Comparison of ENCODE assay signal across 8 cellular contexts in genomic region chr7:150686030-150686626, GRCh38. TPM values are rescaled to one million over a fixed set of nuclear protein-coding genes. Genes with fewer than 3 reads are reported as not detected.
DNase-seq lines count a peak whose midpoint lies in the region; ATAC-seq, FAIRE-seq and TF ChIP-seq lines count a peak whose summit lies in the region.

No MANE protein-coding gene starts in this region.

- H3K27ac ChIP-seq in liver (ENCODE audit: low read depth in 1 of 2, low read length in 2 of 2) (peak overlapping the region; percentile 61 to 64), uterus (peak overlapping the region; percentile 53 to 87)

- no peak for TF ChIP-seq RAD21 in liver (IDR thresholded peaks at IDR 0.05)

- H3K4me1 ChIP-seq in liver (ENCODE audit: control insufficient read depth in 4 of 4, insufficient read depth in 4 of 4, low read length in 3 of 4) (peaks cover 0 to 9% (median 3%) of the 10 kb centered on the region in 4 donors), uterus (no peaks in the 10 kb centered on the region)

- H3K27me3 Mint-ChIP-seq in activated T-helper 2 cell treated with anti-CD3 and anti-CD28 coated beads, Interferon-gamma antibody, Interleukin-2, Interleukin-4, amounts not matched to agents 10 μg/mL and 5 μg/mL and 100 μg/mL, durations not matched to agents 14 hours and 24 hours and 36 hours (ENCODE audit: low read depth): no peaks in the 10 kb centered on the region

- peaks cover 0 to 11% (median 7%) of the 10 kb centered on the region in 4 donors for H3K36me3 ChIP-seq in liver (ENCODE audit: control insufficient read depth in 4 of 4, insufficient read depth in 3 of 4, low read depth in 1 of 4, low read length in 3 of 4)
- H3K36me3 ChIP-seq in uterus: no peaks in the 10 kb centered on the region

- H3K4me3 Mint-ChIP-seq in activated T-helper 2 cell treated with anti-CD3 and anti-CD28 coated beads, Interferon-gamma antibody, Interleukin-2, Interleukin-4, amounts not matched to agents 10 μg/mL and 5 μg/mL and 100 μg/mL, durations not matched to agents 14 hours and 24 hours and 36 hours (ENCODE audit: low read depth): peak overlapping the region; percentile 99

- H3K27ac Mint-ChIP-seq in activated T-helper 2 cell treated with anti-CD3 and anti-CD28 coated beads, Interferon-gamma antibody, Interleukin-2, Interleukin-4, amounts not matched to agents 10 μg/mL and 5 μg/mL and 100 μg/mL, durations not matched to agents 14 hours and 24 hours and 36 hours: peak overlapping the region; percentile 99

- TF ChIP-seq CTCF in liver (IDR thresholded peaks at IDR 0.05; ENCODE audit: low read depth, low read length, missing input control) (no peak), uterus (IDR thresholded peaks at IDR 0.05) (no peak)

- 42% methylated on average over 9 of the region's 9 CpGs for WGBS in liver

- peak overlapping the region; percentile 83 to 98 for H3K9ac ChIP-seq in liver (ENCODE audit: low read depth in 1 of 2, low read length in 2 of 2)

- peaks cover 65% of the 10 kb centered on the region for H3K36me3 Mint-ChIP-seq in activated T-helper 2 cell treated with anti-CD3 and anti-CD28 coated beads, Interferon-gamma antibody, Interleukin-2, Interleukin-4, amounts not matched to agents 10 μg/mL and 5 μg/mL and 100 μg/mL, durations not matched to agents 14 hours and 24 hours and 36 hours (ENCODE audit: low read depth)

- intact Hi-C loops in activated T-helper 2 cell treated with anti-CD3 and anti-CD28 coated beads, Interferon-gamma antibody, Interleukin-2, Interleukin-4, amounts not matched to agents 10 μg/mL and 5 μg/mL and 100 μg/mL, durations not matched to agents 14 hours and 24 hours and 36 hours (cut with micrococcal nuclease): loop anchor here (2.0 to 5.0 kb wide), 2 partner anchors 46 to 235 kb away; partner anchors contain the start of gene GIMAP8
- intact Hi-C loops in uterus (cut with DNase I; ENCODE audit: low total_unique reads): no loop called here

- peaks cover 43% of the 10 kb centered on the region for H3K9me3 Mint-ChIP-seq in activated T-helper 2 cell treated with anti-CD3 and anti-CD28 coated beads, Interferon-gamma antibody, Interleukin-2, Interleukin-4, amounts not matched to agents 10 μg/mL and 5 μg/mL and 100 μg/mL, durations not matched to agents 14 hours and 24 hours and 36 hours

- peak; percentile 92 for FAIRE-seq in GM12892 (lab: Jason Lieb, UNC)

- peak overlapping the region; percentile 52 to 83 (median 68) for H3K4me3 ChIP-seq in liver (ENCODE audit: low read depth in 1 of 3, low read length in 3 of 3)
- peak overlapping the region; percentile 26 to 35 for H3K4me3 ChIP-seq in uterus

- H3K27me3 ChIP-seq in liver (ENCODE audit: control insufficient read depth in 4 of 4, insufficient read depth in 4 of 4, low read length in 3 of 4): no peaks in the 10 kb centered on the region
- H3K27me3 ChIP-seq in uterus: no peaks in the 10 kb centered on the region

- ATAC-seq in HG02885 (IDR thresholded peaks at IDR 0.05; ENCODE audit: poor library complexity, unreplicated experiment): peak; percentile 48

- H3K9me3 ChIP-seq in liver (ENCODE audit: control insufficient read depth in 4 of 4, low read length in 3 of 4) (no peaks in the 10 kb centered on the region), uterus (no peaks in the 10 kb centered on the region)

- peaks cover 49% of the 10 kb centered on the region for H3K4me1 Mint-ChIP-seq in activated T-helper 2 cell treated with anti-CD3 and anti-CD28 coated beads, Interferon-gamma antibody, Interleukin-2, Interleukin-4, amounts not matched to agents 10 μg/mL and 5 μg/mL and 100 μg/mL, durations not matched to agents 14 hours and 24 hours and 36 hours (ENCODE audit: low read depth)

- DNase-seq in GM12892 (ENCODE audit: insufficient read length) (no peak), uterus (no peak), HPDE6-E6E7 (ENCODE audit: extremely low spot score) (no peak), amygdala (lab: John Stamatoyannopoulos, UW) (no peak)
- no peak for DNase-seq in activated T-helper 2 cell treated with anti-CD3 and anti-CD28 coated beads, Interferon-gamma antibody, Interleukin-2, Interleukin-4, amounts not matched to agents 10 μg/mL and 5 μg/mL and 100 μg/mL, durations not matched to agents 14 hours and 24 hours and 36 hours (ENCODE audit: low spot score)
- no peak for DNase-seq in stimulated activated naive CD4-positive, alpha-beta T cell treated with Interleukin-2 at 50 U/mL for 16 hours (lab: John Stamatoyannopoulos, UW)

- TF ChIP-seq POLR2A in GM12892 (IDR thresholded peaks at IDR 0.05; ENCODE audit: low read depth, low read length) (peak; percentile 18; the same call in 1 of the 2 replicates), uterus (IDR thresholded peaks at IDR 0.05) (no peak)

TF ChIP-seq in liver, 16 proteins besides CTCF, POLR2A, EP300 and RAD21 (continues in another document):
- TF ChIP-seq TAF1 (conservative IDR thresholded peaks at IDR 0.05): no peak
- no peak for TF ChIP-seq ZBTB33 (IDR thresholded peaks at IDR 0.05)
- TF ChIP-seq FOXA2 (IDR thresholded peaks at IDR 0.05): no peak
- no peak for TF ChIP-seq ATF3 (IDR thresholded peaks at IDR 0.05)
- no peak for TF ChIP-seq SP1 (IDR thresholded peaks at IDR 0.05)
- TF ChIP-seq REST (IDR thresholded peaks at IDR 0.05): no peak
- no peak for TF ChIP-seq EGR1 (IDR thresholded peaks at IDR 0.05; ENCODE audit: low read depth in 2 of 2)

RNA-seq across cellular contexts. Expression of gene GIMAP2, which starts 0.6 kb away (rescaled TPM):
- 29.7 TPM for polyA plus RNA-seq in GM12892 (2012; ENCODE audit: missing spikeins)
- 29.3 and 30.5 TPM in 2 replicates for total RNA-seq in activated T-helper 2 cell treated with anti-CD3 and anti-CD28 coated beads, Interferon-gamma antibody, Interleukin-2, Interleukin-4, amounts not matched to agents 10 μg/mL and 5 μg/mL and 100 μg/mL, durations not matched to agents 14 hours and 24 hours and 36 hours
- 1 to 10 TPM; 6.9 to 9.2 TPM for total RNA-seq in liver
- 1 to 10 TPM; 4.9 to 5.0 TPM for polyA plus RNA-seq in liver
- 10 to 100 TPM; 20.1 to 59.7 (median 35.1) TPM for total RNA-seq in uterus

RNA-seq across cellular contexts. Expression of gene GIMAP1, which starts 30.3 kb away (rescaled TPM):
- 1.3 TPM for polyA plus RNA-seq in GM12892 (2012; ENCODE audit: missing spikeins)
- 3.9 and 4.5 TPM in 2 replicates for total RNA-seq in activated T-helper 2 cell treated with anti-CD3 and anti-CD28 coated beads, Interferon-gamma antibody, Interleukin-2, Interleukin-4, amounts not matched to agents 10 μg/mL and 5 μg/mL and 100 μg/mL, durations not matched to agents 14 hours and 24 hours and 36 hours
- total RNA-seq in liver: 1 to 10 TPM; 2.3 to 3.8 TPM
- 1 to 10 TPM; 1.5 to 2.8 TPM for polyA plus RNA-seq in liver
- 10 to 100 TPM in 2 of 4 donors, 1 to 10 TPM in 2; 4.0 to 19.1 (median 9.9) TPM for total RNA-seq in uterus

RNA-seq across cellular contexts. Expression of gene GIMAP5, which starts 51.1 kb away (rescaled TPM):
- 25.7 TPM for polyA plus RNA-seq in GM12892 (2012; ENCODE audit: missing spikeins)
- 42.9 and 46.7 TPM in 2 replicates for total RNA-seq in activated T-helper 2 cell treated with anti-CD3 and anti-CD28 coated beads, Interferon-gamma antibody, Interleukin-2, Interleukin-4, amounts not matched to agents 10 μg/mL and 5 μg/mL and 100 μg/mL, durations not matched to agents 14 hours and 24 hours and 36 hours
- total RNA-seq in liver (10 to 100 TPM; 11.1 to 20.6 TPM), uterus (100 to 1,000 TPM in 1 of 4 donors, 10 to 100 TPM in 3; 20.4 to 103 (median 31.9) TPM)
- 10 to 100 TPM in 1 of 2 donors, 1 to 10 TPM in 1; 9.7 to 13.0 TPM for polyA plus RNA-seq in liver

RNA-seq across cellular contexts. Expression of gene GIMAP6, which starts 53.9 kb away (rescaled TPM):
- 34.6 TPM for polyA plus RNA-seq in GM12892 (2012; ENCODE audit: missing spikeins)
- total RNA-seq in activated T-helper 2 cell treated with anti-CD3 and anti-CD28 coated beads, Interferon-gamma antibody, Interleukin-2, Interleukin-4, amounts not matched to agents 10 μg/mL and 5 μg/mL and 100 μg/mL, durations not matched to agents 14 hours and 24 hours and 36 hours: 25.8 and 29.4 TPM in 2 replicates
- total RNA-seq in liver (10 to 100 TPM; 15.0 to 17.5 TPM), uterus (10 to 100 TPM; 37.3 to 71.0 (median 60.9) TPM)
- 1 to 10 TPM; 2.0 to 8.8 TPM for polyA plus RNA-seq in liver
